Comparison of ENCODE assay signal across 1 cellular context in genomic region chr16:25066747-25067631, GRCh38.
TF ChIP-seq lines count a peak whose summit lies in the region.

No MANE protein-coding gene starts in this region.

TF ChIP-seq in HepG2, 621 proteins besides CTCF, POLR2A, EP300 and RAD21 (continued from another document and continues in another):
- no peak for TF ChIP-seq NFIB (CRISPR knock-in tag; IDR thresholded peaks at IDR 0.05; ENCODE audit: borderline replicate concordance)
- peak; percentile 66; the same call in 1 of the 2 replicates for TF ChIP-seq POGZ (CRISPR knock-in tag; IDR thresholded peaks at IDR 0.05)
- TF ChIP-seq ZNF749 (CRISPR knock-in tag; IDR thresholded peaks at IDR 0.05; ENCODE audit: borderline replicate concordance) = no peak
- TF ChIP-seq ATF5 (CRISPR knock-in tag; IDR thresholded peaks at IDR 0.05; ENCODE audit: low read depth) = no peak
- peak; percentile 61; the same call in 1 of the 2 replicates for TF ChIP-seq MYC (CRISPR knock-in tag; IDR thresholded peaks at IDR 0.05; ENCODE audit: borderline replicate concordance)
- no peak for TF ChIP-seq FOXJ3 (CRISPR knock-in tag; IDR thresholded peaks at IDR 0.05; ENCODE audit: borderline replicate concordance)
- peak; percentile 37; the same call in 1 of the 3 replicates for TF ChIP-seq MXI1 (IDR thresholded peaks at IDR 0.05; ENCODE audit: borderline replicate concordance, low read depth, low read length)
- peak; percentile 54; the same call in 1 of the 2 replicates for TF ChIP-seq ZNF12 (CRISPR knock-in tag; IDR thresholded peaks at IDR 0.05)
- TF ChIP-seq XRCC5 (optimal IDR thresholded peaks at IDR 0.05; ENCODE audit: low read length) = peak; percentile 4
- TF ChIP-seq HMGXB4 (CRISPR knock-in tag; IDR thresholded peaks at IDR 0.05; ENCODE audit: borderline replicate concordance in 1 of 2, low read depth in 1 of 2) = peak in 1 of 2 experiments; percentile 63; a peak in 3 of 4 replicates
- TF ChIP-seq ZNF335 (CRISPR knock-in tag; IDR thresholded peaks at IDR 0.05) = no peak
- no peak for TF ChIP-seq POLR2AphosphoS2 (IDR thresholded peaks at IDR 0.05; ENCODE audit: low read depth, low read length)
- no peak for TF ChIP-seq TRIM24 (CRISPR knock-in tag; IDR thresholded peaks at IDR 0.05)
- no peak for TF ChIP-seq SMYD3 (CRISPR knock-in tag; IDR thresholded peaks at IDR 0.05)
- peak; percentile 99 for TF ChIP-seq ZNF546 (CRISPR knock-in tag; conservative IDR thresholded peaks at IDR 0.05)
- peak; percentile 47; the same call in 1 of the 2 replicates for TF ChIP-seq MEIS2 (CRISPR knock-in tag; IDR thresholded peaks at IDR 0.05)
- TF ChIP-seq HNF4G (IDR thresholded peaks at IDR 0.05; ENCODE audit: borderline replicate concordance, low read depth, low read length) = no peak
- TF ChIP-seq HNF4G (CRISPR knock-in tag; IDR thresholded peaks at IDR 0.05; ENCODE audit: borderline replicate concordance, low read depth) = 0 out of 2 replicates have a peak, but pooled peaks have one; percentile 10
- TF ChIP-seq ZNF101 (CRISPR knock-in tag; IDR thresholded peaks at IDR 0.05; ENCODE audit: borderline replicate concordance, low read depth) = no peak
- no peak for TF ChIP-seq TMF1 (CRISPR knock-in tag; IDR thresholded peaks at IDR 0.05; ENCODE audit: low read depth)
- TF ChIP-seq ZFP37 (CRISPR knock-in tag; IDR thresholded peaks at IDR 0.05; ENCODE audit: borderline replicate concordance) = no peak
- no peak for TF ChIP-seq ZNF879 (CRISPR knock-in tag; IDR thresholded peaks at IDR 0.05)
- TF ChIP-seq ZFY (CRISPR knock-in tag; IDR thresholded peaks at IDR 0.05) = peak; percentile 84
- TF ChIP-seq RBFOX2 (IDR thresholded peaks at IDR 0.05; ENCODE audit: low read depth, low read length) = peak; percentile 81
- no peak for TF ChIP-seq SRSF4 (IDR thresholded peaks at IDR 0.05; ENCODE audit: low read depth, low read length, poor library complexity, severe bottlenecking)
- TF ChIP-seq TP53 (CRISPR knock-in tag; conservative IDR thresholded peaks at IDR 0.05) = no peak
- no peak for TF ChIP-seq ZEB1 (IDR thresholded peaks at IDR 0.05; ENCODE audit: insufficient replicate concordance, low read depth)
- TF ChIP-seq USF2 (IDR thresholded peaks at IDR 0.05; ENCODE audit: low read depth, low read length) = no peak
- TF ChIP-seq USF2 (CRISPR knock-in tag; IDR thresholded peaks at IDR 0.05; ENCODE audit: borderline replicate concordance) = no peak
- TF ChIP-seq AHDC1 (CRISPR knock-in tag; IDR thresholded peaks at IDR 0.05; ENCODE audit: borderline replicate concordance) = no peak
- TF ChIP-seq MTF2 (CRISPR knock-in tag; IDR thresholded peaks at IDR 0.05; ENCODE audit: borderline replicate concordance) = no peak
- 0 out of 2 replicates have a peak, but pooled peaks have one; percentile 35 for TF ChIP-seq ZXDC (CRISPR knock-in tag; IDR thresholded peaks at IDR 0.05)
- 0 out of 2 replicates have a peak, but pooled peaks have one; percentile 21 for TF ChIP-seq GATAD2A (CRISPR knock-in tag; IDR thresholded peaks at IDR 0.05)
- TF ChIP-seq ZNF839 (CRISPR knock-in tag; IDR thresholded peaks at IDR 0.05; ENCODE audit: borderline replicate concordance) = no peak
- no peak for TF ChIP-seq FOXA1 (IDR thresholded peaks at IDR 0.05)
- TF ChIP-seq FOXA1 (CRISPR knock-in tag; IDR thresholded peaks at IDR 0.05) = no peak
- no peak for TF ChIP-seq ZNF607 (CRISPR knock-in tag; IDR thresholded peaks at IDR 0.05; ENCODE audit: borderline replicate concordance)
- no peak for TF ChIP-seq NONO (IDR thresholded peaks at IDR 0.05)
- TF ChIP-seq NONO (CRISPR knock-in tag; conservative IDR thresholded peaks at IDR 0.05) = peak; percentile 50; the same call in 1 of the 2 replicates
- peak; percentile 95; the same call in 1 of the 2 replicates for TF ChIP-seq NRL (CRISPR knock-in tag; IDR thresholded peaks at IDR 0.05; ENCODE audit: borderline replicate concordance)
- TF ChIP-seq MYNN (CRISPR knock-in tag; IDR thresholded peaks at IDR 0.05; ENCODE audit: low read depth) = no peak
- TF ChIP-seq ZNF292 (CRISPR knock-in tag; IDR thresholded peaks at IDR 0.05; ENCODE audit: borderline replicate concordance, low read depth) = no peak
- TF ChIP-seq EEA1 (CRISPR knock-in tag; IDR thresholded peaks at IDR 0.05; ENCODE audit: borderline replicate concordance) = 0 out of 2 replicates have a peak, but pooled peaks have one; percentile 61
- peak; percentile 75 for TF ChIP-seq PHF20 (CRISPR knock-in tag; IDR thresholded peaks at IDR 0.05)
- 0 out of 2 replicates have a peak, but pooled peaks have one; percentile 37 for TF ChIP-seq ZNF446 (CRISPR knock-in tag; IDR thresholded peaks at IDR 0.05)
- TF ChIP-seq MYPOP (CRISPR knock-in tag; IDR thresholded peaks at IDR 0.05) = peak; percentile 76
- no peak; the same call in 1 of the 2 replicates for TF ChIP-seq ZNF776 (CRISPR knock-in tag; IDR thresholded peaks at IDR 0.05)
- peak; percentile 74 for TF ChIP-seq SP4 (CRISPR knock-in tag; IDR thresholded peaks at IDR 0.05)
- TF ChIP-seq PHF21A (CRISPR knock-in tag; IDR thresholded peaks at IDR 0.05) = no peak
- TF ChIP-seq ZNF441 (CRISPR knock-in tag; IDR thresholded peaks at IDR 0.05; ENCODE audit: borderline replicate concordance) = peak; percentile 67; the same call in 1 of the 2 replicates
- TF ChIP-seq NFATC3 (CRISPR knock-in tag; IDR thresholded peaks at IDR 0.05) = no peak
- peak; percentile 79; the same call in 1 of the 2 replicates for TF ChIP-seq ZNF598 (CRISPR knock-in tag; IDR thresholded peaks at IDR 0.05; ENCODE audit: borderline replicate concordance)
- no peak for TF ChIP-seq PAWR (CRISPR knock-in tag; IDR thresholded peaks at IDR 0.05; ENCODE audit: borderline replicate concordance)
- TF ChIP-seq ZNF746 (CRISPR knock-in tag; IDR thresholded peaks at IDR 0.05) = no peak
- no peak for TF ChIP-seq HNRNPL (IDR thresholded peaks at IDR 0.05; ENCODE audit: low read depth, low read length)
- no peak for TF ChIP-seq REXO4 (CRISPR knock-in tag; IDR thresholded peaks at IDR 0.05; ENCODE audit: borderline replicate concordance)
- no peak for TF ChIP-seq ZBTB37 (CRISPR knock-in tag; IDR thresholded peaks at IDR 0.05)
- TF ChIP-seq SMAD1 (CRISPR knock-in tag; IDR thresholded peaks at IDR 0.05; ENCODE audit: borderline replicate concordance, low read depth) = 0 out of 2 replicates have a peak, but pooled peaks have one; percentile 9
